14 cellular contexts compared by ENCODE assay signal in the genomic region with DNA sequence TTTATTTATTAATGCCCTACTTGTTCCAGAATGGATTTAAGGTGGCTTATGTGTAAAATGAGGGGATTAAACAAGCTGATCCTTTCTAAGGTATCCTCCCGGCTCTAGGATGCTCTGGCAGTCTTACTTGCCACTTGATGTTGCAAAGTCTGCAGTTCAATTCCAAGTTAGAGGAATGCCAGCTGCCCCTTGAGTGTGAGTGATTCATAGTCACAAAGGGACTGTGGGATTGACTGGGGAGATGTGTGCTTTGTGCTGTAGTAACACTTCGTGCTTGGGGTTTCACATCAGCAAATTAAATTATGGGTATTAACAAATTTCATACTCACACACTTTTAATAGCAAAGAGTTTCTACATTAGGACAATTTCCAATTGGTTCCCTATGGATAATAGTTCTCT.
A peak's percentile ranks its signal among the peaks of the same experiment; 100 is the strongest.
DNase-seq lines count a peak whose midpoint lies in the region; ATAC-seq lines count a peak whose summit lies in the region.
"Had no signal": no experiment of that assay in that cellular context is flagged by ENCODE, and none has a peak within 500 bp of the region (broad histone marks: within the 10 kb centered on the region; RNA-seq: fewer than 3 reads in every experiment).

No MANE protein-coding gene starts in this region.

- no peak for ATAC-seq in HG03280 (IDR thresholded peaks at IDR 0.05; ENCODE audit: unreplicated experiment)
- ATAC-seq: CD8-positive, alpha-beta T cell; GM23338 had no signal

- peak; percentile 23 for DNase-seq in SHP77 treated with DMSO at 0.1 percent for 48 hours (lab: John Stamatoyannopoulos, UW)
- no peak for DNase-seq in SHP77 (lab: John Stamatoyannopoulos, UW)
- peak; percentile 55 for DNase-seq in NCI-H82 treated with DMSO at 0.1 percent for 48 hours (lab: John Stamatoyannopoulos, UW; ENCODE audit: unreplicated experiment)
- DNase-seq in myocyte (ENCODE audit: low read depth): peak; percentile 44
- no peak for DNase-seq in cerebellar cortex (ENCODE audit: low spot score)
- no peak for DNase-seq in stimulated activated CD4-positive, alpha-beta T cell treated with anti-CD3 and anti-CD28 coated beads, Interleukin-4, amount 100 ng/mL, for 24 hours
- no peak for DNase-seq in AG08395 (ENCODE audit: low spot score)
- DNase-seq: 8988T; Calu3; CD8-positive, alpha-beta T cell; HCEC 1CT; IMR-90 had no signal

Comparison
In these comparisons a context has a peak if more than half of its experiments do, and no peak if none do; other contexts are left out.
1. DNase-seq: peak in SHP77 treated with DMSO at 0.1 percent for 48 hours (single experiment), NCI-H82 treated with DMSO at 0.1 percent for 48 hours (single experiment) and myocyte (single experiment); none in SHP77 (0 of 2), cerebellar cortex (single experiment), stimulated activated CD4-positive, alpha-beta T cell treated with anti-CD3 and anti-CD28 coated beads, Interleukin-4, amount 100 ng/mL, for 24 hours (single experiment) and AG08395 (single experiment).